In genomic region chr20:1178103-1178502, GRCh38 we compare ENCODE assay signal across 22 cellular contexts. TPM values are rescaled to one million over a fixed set of nuclear protein-coding genes. Genes with fewer than 3 reads are reported as not detected.
DNase-seq lines count a peak whose midpoint lies in the region; ATAC-seq, FAIRE-seq and TF ChIP-seq lines count a peak whose summit lies in the region.
"Had no signal": no experiment of that assay in that cellular context is flagged by ENCODE, and none has a peak within 500 bp of the region (broad histone marks: within the 10 kb centered on the region; RNA-seq: fewer than 3 reads in every experiment).

No MANE protein-coding gene starts in this region.

- H3K79me1 ChIP-seq in H1 (ENCODE audit: low read depth, low read length): no peaks in the 10 kb centered on the region

- H3K18ac ChIP-seq in H1 (ENCODE audit: extremely low read depth, low read length): no peak overlapping the region

- peaks cover 13% of the 10 kb centered on the region for H3K27me3 Mint-ChIP-seq in Calu3 (ENCODE audit: unreplicated experiment)

- no peaks in the 10 kb centered on the region; the same call in 1 of the 2 replicates for H3K23me2 ChIP-seq in H1 (ENCODE audit: low read depth, low read length)

- no peak overlapping the region for H3K23ac ChIP-seq in H1 (ENCODE audit: insufficient read length)

- no peak for TF ChIP-seq EP300 in A549 (IDR thresholded peaks at IDR 0.05)
- no peak for TF ChIP-seq EP300 in H1 (IDR thresholded peaks at IDR 0.05; ENCODE audit: borderline replicate concordance in 1 of 2, low read depth in 2 of 2, low read length in 2 of 2)

- H3K4me1 Mint-ChIP-seq in Calu3 (ENCODE audit: low read depth, unreplicated experiment): no peaks in the 10 kb centered on the region
- H3K4me1 Mint-ChIP-seq: CD8-positive, alpha-beta memory T cell had no signal

- no peak for TF ChIP-seq POLR2A in A549 (IDR thresholded peaks at IDR 0.05; ENCODE audit: low read length)
- no peak for TF ChIP-seq POLR2A in H1 (IDR thresholded peaks at IDR 0.05; ENCODE audit: control extremely low read depth in 1 of 2, low read depth in 2 of 2, low read length in 2 of 2)

- no peak overlapping the region for H3K27ac Mint-ChIP-seq in Calu3 (ENCODE audit: unreplicated experiment)
- H3K27ac Mint-ChIP-seq: CD4-positive, alpha-beta T cell had no signal

- H2BK5ac ChIP-seq in H1 (ENCODE audit: low read depth, low read length): no peak overlapping the region

- peak; percentile 5 for DNase-seq in activated effector memory CD4-positive, alpha-beta T cell treated with anti-CD3 and anti-CD28 coated beads, Interleukin-2, amount 50 U/mL, for 16 hours
- no peak for DNase-seq in activated effector memory CD4-positive, alpha-beta T cell treated with Interleukin-2 at 50 U/mL for 16 hours
- DNase-seq in A549 (ENCODE audit: low read depth in 1 of 2, low spot score in 1 of 2) (no peak), H1 (ENCODE audit: low read depth in 1 of 2, low spot score in 2 of 2) (no peak), Calu3 (no peak)
- DNase-seq in NK-92 treated with Interleukin-12 subunit alpha and Interleukin-12 subunit beta, amount 100 ng/mL, for 24 hours (lab: John Stamatoyannopoulos, UW): no peak
- DNase-seq: AML-193; BE2C; CD4-positive, alpha-beta T cell; CD8-positive, alpha-beta memory T cell; DMS79 treated with DMSO at 0.1 percent for 48 hours; GF-D8; GOT3 had no signal

- BruUV-seq in Calu3 (replicated peaks; lab: Mats Ljungman, UMichigan): no TSS peak

- peaks cover 1 to 12% of the 10 kb centered on the region in 2 experiments for H4K20me1 ChIP-seq in H1 (replicated peaks in 1 of 2; ENCODE audit: control insufficient read depth in 1 of 2, insufficient read depth in 2 of 2, low read length in 2 of 2)

- no peak overlapping the region for H2AK5ac ChIP-seq in H1 (ENCODE audit: low read depth, low read length)

- H2BK120ac ChIP-seq in H1 (replicated peaks; ENCODE audit: low read depth, low read length): no peak overlapping the region

- no peak for TF ChIP-seq CTCF in A549 (IDR thresholded peaks at IDR 0.05)
- TF ChIP-seq CTCF in H1 (IDR thresholded peaks at IDR 0.05; ENCODE audit: control extremely low read depth in 1 of 3, insufficient read depth in 1 of 3, low read depth in 1 of 3, low read length in 3 of 3): no peak
- no peak for TF ChIP-seq CTCF in Calu3 (IDR thresholded peaks at IDR 0.05; ENCODE audit: unreplicated experiment)

- no peak overlapping the region; the same call in 1 of the 2 replicates for H2BK12ac ChIP-seq in H1 (ENCODE audit: low read depth, low read length)

- H3K9me3 ChIP-seq in A549: no peaks in the 10 kb centered on the region
- H3K9me3 ChIP-seq in H1 (ENCODE audit: insufficient read depth in 2 of 2, low read depth in 1 of 2, low read length in 1 of 2): no peaks in the 10 kb centered on the region
- H3K9me3 ChIP-seq: BE2C; BLaER1 treated with 17β-estradiol and CSF1 and Interleukin-3, amounts not matched to agents 10 nM and 100 nM had no signal

- no peak overlapping the region for H3K9ac ChIP-seq in H1 (replicated peaks in 1 of 4; ENCODE audit: extremely low read depth in 1 of 4, low read depth in 3 of 4, low read length in 3 of 4)
- H3K9ac ChIP-seq: BLaER1 treated with 17β-estradiol and CSF1 and Interleukin-3, amounts not matched to agents 10 nM and 100 nM had no signal

- no peaks in the 10 kb centered on the region for H3K9me3 Mint-ChIP-seq in Calu3 (ENCODE audit: low read depth, unreplicated experiment)
- H3K9me3 Mint-ChIP-seq: CD4-positive, alpha-beta T cell had no signal

- 81% methylated on average over 3 of the region's 3 CpGs for WGBS in A549 (ENCODE audit: missing lambda C conversion rate)
- 93% methylated on average over 3 of the region's 3 CpGs; no CpG with 5 or more reads in 1 of the 2 experiments for WGBS in H1 (ENCODE audit: extremely low coverage in 1 of 2, insufficient coverage in 1 of 2, insufficient read length in 1 of 2, insufficient replicate concordance in 2 of 2, low coverage in 1 of 2, low lambda C conversion rate in 2 of 2, missing lambda C conversion rate in 1 of 2), 2 experiments

- H3K27ac ChIP-seq in A549 (no peak overlapping the region), H1 (ENCODE audit: low read depth, low read length) (no peak overlapping the region)
- H3K27ac ChIP-seq: 22Rv1; BLaER1 treated with 17β-estradiol and CSF1 and Interleukin-3, amounts not matched to agents 10 nM and 100 nM had no signal

- no peaks in the 10 kb centered on the region; a peak in 3 of 8 replicates for H3K36me3 ChIP-seq in H1 (ENCODE audit: control insufficient read depth in 2 of 4, insufficient read depth in 4 of 4, low read length in 3 of 4)
- H3K36me3 ChIP-seq: BE2C had no signal

- H3K36me3 Mint-ChIP-seq in Calu3 (ENCODE audit: insufficient read depth, unreplicated experiment): no peaks in the 10 kb centered on the region

- no peak overlapping the region for H2BK15ac ChIP-seq in H1 (ENCODE audit: low read length)

- POLR2A ChIA-PET in A549 (lab: Yijun Ruan, JAX): no interaction called here
- POLR2A ChIA-PET in H1 (lab: Charles Lee; ENCODE audit: partially characterized antibody): interaction anchor here (0.7 kb wide), 1 partner anchor 60 kb away, joined by 3 read pairs; the partner anchor contains the start of gene PSMF1

- no peak overlapping the region for H3K14ac ChIP-seq in H1 (ENCODE audit: insufficient read length)

- no peak overlapping the region for H2BK20ac ChIP-seq in H1 (ENCODE audit: low read length)

- H4K8ac ChIP-seq in H1 (ENCODE audit: extremely low read depth, insufficient read depth, low read length): no peak overlapping the region

- H3K4me3 Mint-ChIP-seq in Calu3 (ENCODE audit: low read depth, unreplicated experiment): no peak overlapping the region
- H3K4me3 Mint-ChIP-seq: CD14-positive monocyte; CD4-positive, alpha-beta T cell; CD8-positive, alpha-beta memory T cell had no signal

- H3K4me2 ChIP-seq in A549 (no peak overlapping the region), H1 (ENCODE audit: insufficient read depth in 1 of 2, low read depth in 2 of 2, low read length in 2 of 2) (no peak overlapping the region)
- H3K4me2 ChIP-seq: BLaER1 treated with 17β-estradiol and CSF1 and Interleukin-3, amounts not matched to agents 10 nM and 100 nM had no signal

- no peaks in the 10 kb centered on the region for H3K79me2 ChIP-seq in H1 (ENCODE audit: control insufficient read depth in 1 of 2, insufficient read depth in 2 of 2, low read length in 2 of 2)

- H3K56ac ChIP-seq in H1 (replicated peaks; ENCODE audit: insufficient read length, low read depth, low read length): no peak overlapping the region

- H3K4me3 ChIP-seq in A549 (no peak overlapping the region), H1 (ENCODE audit: extremely low read depth in 1 of 4, insufficient read depth in 2 of 4, low read depth in 3 of 4, low read length in 4 of 4) (no peak overlapping the region)
- H3K4me3 ChIP-seq: BLaER1 treated with 17β-estradiol and CSF1 and Interleukin-3, amounts not matched to agents 10 nM and 100 nM had no signal

- FAIRE-seq in A549 (lab: Jason Lieb, UNC) (no peak), H1 (lab: Jason Lieb, UNC) (no peak)
- FAIRE-seq: A204.1, GM12891, GM18507 had no signal

- peak overlapping the region; percentile 7 for H4K91ac ChIP-seq in H1 (replicated peaks; ENCODE audit: insufficient read length, low read length)

- H2AFZ ChIP-seq in H1 (ENCODE audit: low read length): no peak overlapping the region

- intact Hi-C loops in Calu3 (cut with micrococcal nuclease; ENCODE audit: unreplicated experiment): no loop called here

- no peak for ATAC-seq in A549

- no peak overlapping the region for H4K5ac ChIP-seq in H1 (ENCODE audit: insufficient read length, low read depth, low read length)

- H3K27me3 ChIP-seq in H1 (replicated peaks in 1 of 4; ENCODE audit: control insufficient read depth in 3 of 4, extremely low read depth in 1 of 4, insufficient read depth in 3 of 4, low read length in 3 of 4): peaks cover 0 to 9% (median 3%) of the 10 kb centered on the region in 4 experiments; a peak in 4 of 7 replicates

- TF ChIP-seq RAD21 in A549 (conservative IDR thresholded peaks at IDR 0.05 in 1 of 2, IDR thresholded peaks at IDR 0.05 in 1 of 2) (no peak), H1 (IDR thresholded peaks at IDR 0.05 in 1 of 2, conservative IDR thresholded peaks at IDR 0.05 in 1 of 2; ENCODE audit: low read depth in 2 of 2, low read length in 2 of 2) (no peak)

- peaks cover 7% of the 10 kb centered on the region; the same call in 1 of the 3 replicates for H3K4me1 ChIP-seq in A549
- peaks cover 0 to 2% (median 0%) of the 10 kb centered on the region in 4 experiments; a peak in 2 of 7 replicates for H3K4me1 ChIP-seq in H1 (replicated peaks in 1 of 4; ENCODE audit: control insufficient read depth in 3 of 4, insufficient read depth in 4 of 4, low read length in 3 of 4)
- H3K4me1 ChIP-seq: BE2C had no signal

- no peak overlapping the region for H3K4ac ChIP-seq in H1 (replicated peaks; ENCODE audit: insufficient read length, low read depth, low read length)

- CTCF ChIA-PET in A549 (lab: Yijun Ruan, JAX): interaction anchor here (0.7 to 10.6 kb wide), 7 partner anchors 7 to 289 kb away, joined by 3 to 91 read pairs (median 3); partner anchors contain the start of genes NSFL1C and TMEM74B
- CTCF ChIA-PET in H1 (lab: Charles Lee; ENCODE audit: partially characterized antibody): interaction anchor here (0.9 to 8.7 kb wide), 6 partner anchors 9 to 424 kb away, joined by 3 to 101 read pairs (median 10); partner anchors contain the start of gene C20orf202
- CTCF ChIA-PET in Calu3 (lab: Charles Lee): no interaction called here

RNA-seq across cellular contexts. Expression of gene TMEM74B, which starts 6.7 kb away (rescaled TPM):
- 2.9 and 3.3 TPM in 2 replicates for polyA plus RNA-seq in A549 (2011; rRNA removed)
- polyA plus RNA-seq in A549 (2012; cell fraction: cytosol; rRNA removed): 2.9 and 3.4 TPM in 2 replicates
- 22.0 and 22.7 TPM in 2 replicates for polyA plus RNA-seq in A549 (2012; cell fraction: nucleus; rRNA removed)
- polyA plus RNA-seq in A549 (2017; fragmentation: RNase III; extraction: RNeasy Plus Mini Kit Qiagen cat#74134 plus additional on column Dnase treatment): 2.8 to 3.7 TPM (median 3.4 TPM) in 3 replicates
- 1.6 and 1.8 TPM in 2 replicates for polyA minus RNA-seq in A549 (2011; rRNA and poly(A)+ RNA removed)
- total RNA-seq in H1 (2021; fragmentation: NEBNext Ultra II Directional; extraction: Animal tissue kit (Norgen Biotek cat#: 25700)): 2.8 and 4.0 TPM in 2 replicates
- polyA plus RNA-seq in H1 (2011; rRNA removed): 6.4 and 7.8 TPM in 2 replicates
- polyA plus RNA-seq in H1 (2011; cell fraction: cytosol; rRNA removed): 6.9 TPM
- 35.6 TPM for polyA plus RNA-seq in H1 (2011; cell fraction: nucleus; rRNA removed)
- 6.5 to 8.5 TPM (median 7.9 TPM) in 4 replicates for polyA plus RNA-seq in H1 (2012, experiment 1 of 2)
- polyA plus RNA-seq in H1 (2012, experiment 2 of 2): 2.8 TPM
- polyA plus RNA-seq in H1 (2013, experiment 1 of 2): 4.5 TPM
- 3.7 TPM for polyA plus RNA-seq in H1 (2013, experiment 2 of 2)
- polyA minus RNA-seq in H1 (2011; rRNA and poly(A)+ RNA removed): 1.4 and 1.5 TPM in 2 replicates
- 2.2 TPM for polyA minus RNA-seq in H1 (2011; cell fraction: cytosol; rRNA and poly(A)+ RNA removed)
- polyA minus RNA-seq in H1 (2011; cell fraction: nucleus; rRNA and poly(A)+ RNA removed): 4.7 TPM
- total RNA-seq in Calu3 (2022): 0.54 and 0.83 TPM in 2 replicates
- total RNA-seq: G401 had no signal
- polyA plus RNA-seq: CD14-positive monocyte; CD8-positive, alpha-beta memory T cell had no signal

RNA-seq across cellular contexts. Expression of gene C20orf202, which starts 25.2 kb away (rescaled TPM):
- polyA plus RNA-seq in A549 (2011; rRNA removed) (0.12 and 0.32 TPM in 2 replicates), A549 (2017; fragmentation: RNase III; extraction: RNeasy Plus Mini Kit Qiagen cat#74134 plus additional on column Dnase treatment) (0.09 TPM in 1 of 3 replicates, not detected in the others), H1 (2011; rRNA removed) (0.11 and 0.12 TPM in 2 replicates)
- polyA plus RNA-seq in A549 (2012; cell fraction: cytosol; rRNA removed): 0.03 TPM in 1 of 2 replicates, not detected in the other
- 0.02 TPM in 1 of 2 replicates, not detected in the other for polyA plus RNA-seq in A549 (2012; cell fraction: nucleus; rRNA removed)
- 0.15 TPM in 1 of 2 replicates, not detected in the other for polyA minus RNA-seq in A549 (2011; rRNA and poly(A)+ RNA removed)
- not detected in 2 replicates for total RNA-seq in H1 (2021; fragmentation: NEBNext Ultra II Directional; extraction: Animal tissue kit (Norgen Biotek cat#: 25700))
- polyA plus RNA-seq in H1 (2011; cell fraction: cytosol; rRNA removed): 0.08 TPM
- 0.09 TPM for polyA plus RNA-seq in H1 (2011; cell fraction: nucleus; rRNA removed)
- polyA plus RNA-seq in H1 (2012, experiment 1 of 2): 0.17 TPM in 1 of 4 replicates, not detected in the others
- not detected for polyA plus RNA-seq in H1 (2012, experiment 2 of 2)
- 0.08 TPM for polyA plus RNA-seq in H1 (2013, experiment 1 of 2)
- 0.04 TPM for polyA plus RNA-seq in H1 (2013, experiment 2 of 2)
- polyA minus RNA-seq in H1 (2011; rRNA and poly(A)+ RNA removed): 0.17 TPM in 1 of 2 replicates, not detected in the other
- polyA minus RNA-seq in H1 (2011; cell fraction: cytosol; rRNA and poly(A)+ RNA removed): not detected
- polyA minus RNA-seq in H1 (2011; cell fraction: nucleus; rRNA and poly(A)+ RNA removed): not detected
- total RNA-seq in Calu3 (2022): 0.22 TPM in 1 of 2 replicates, not detected in the other
- total RNA-seq: CD4-positive, alpha-beta T cell; CD8-positive, alpha-beta memory T cell; Daoy; G401; H7 had no signal
- polyA plus RNA-seq: CD14-positive monocyte; CD8-positive, alpha-beta memory T cell had no signal

RNA-seq across cellular contexts. Expression of gene RAD21L1, which starts 47.7 kb away (rescaled TPM):
- not detected in 2 replicates for polyA plus RNA-seq in A549 (2011; rRNA removed)
- not detected in 2 replicates for polyA plus RNA-seq in A549 (2012; cell fraction: cytosol; rRNA removed)
- not detected in 2 replicates for polyA plus RNA-seq in A549 (2012; cell fraction: nucleus; rRNA removed)
- not detected in 3 replicates for polyA plus RNA-seq in A549 (2017; fragmentation: RNase III; extraction: RNeasy Plus Mini Kit Qiagen cat#74134 plus additional on column Dnase treatment)
- not detected in 2 replicates for polyA minus RNA-seq in A549 (2011; rRNA and poly(A)+ RNA removed)
- total RNA-seq in H1 (2021; fragmentation: NEBNext Ultra II Directional; extraction: Animal tissue kit (Norgen Biotek cat#: 25700)): 0.26 and 0.48 TPM in 2 replicates
- polyA plus RNA-seq in H1 (2011; rRNA removed): 0.06 TPM in 1 of 2 replicates, not detected in the other
- polyA plus RNA-seq in H1 (2011; cell fraction: cytosol; rRNA removed): 0.13 TPM
- 0.06 TPM for polyA plus RNA-seq in H1 (2011; cell fraction: nucleus; rRNA removed)
- polyA plus RNA-seq in H1 (2012, experiment 1 of 2): 0.16 TPM in 1 of 4 replicates, not detected in the others
- polyA plus RNA-seq in H1 (2012, experiment 2 of 2): not detected
- 0.16 TPM for polyA plus RNA-seq in H1 (2013, experiment 1 of 2)
- 0.07 TPM for polyA plus RNA-seq in H1 (2013, experiment 2 of 2)
- 0.56 TPM in 1 of 2 replicates, not detected in the other for polyA minus RNA-seq in H1 (2011; rRNA and poly(A)+ RNA removed)
- not detected for polyA minus RNA-seq in H1 (2011; cell fraction: cytosol; rRNA and poly(A)+ RNA removed)
- polyA minus RNA-seq in H1 (2011; cell fraction: nucleus; rRNA and poly(A)+ RNA removed): not detected
- not detected in 2 replicates for total RNA-seq in Calu3 (2022)
- total RNA-seq: CD8-positive, alpha-beta memory T cell; G401; H7 had no signal
- polyA plus RNA-seq: CD14-positive monocyte; CD8-positive, alpha-beta memory T cell had no signal

RNA-seq across cellular contexts. Expression of gene PSMF1, which starts 59.7 kb away (rescaled TPM):
- polyA plus RNA-seq in A549 (2011; rRNA removed): 157 and 168 TPM in 2 replicates
- polyA plus RNA-seq in A549 (2012; cell fraction: cytosol; rRNA removed): 124 and 139 TPM in 2 replicates
- 226 and 864 TPM in 2 replicates for polyA plus RNA-seq in A549 (2012; cell fraction: nucleus; rRNA removed)
- polyA plus RNA-seq in A549 (2017; fragmentation: RNase III; extraction: RNeasy Plus Mini Kit Qiagen cat#74134 plus additional on column Dnase treatment): 123 to 145 TPM (median 134 TPM) in 3 replicates
- 147 and 156 TPM in 2 replicates for polyA minus RNA-seq in A549 (2011; rRNA and poly(A)+ RNA removed)
- total RNA-seq in H1 (2021; fragmentation: NEBNext Ultra II Directional; extraction: Animal tissue kit (Norgen Biotek cat#: 25700)): 106 and 118 TPM in 2 replicates
- 159 and 326 TPM in 2 replicates for polyA plus RNA-seq in H1 (2011; rRNA removed)
- 81.8 TPM for polyA plus RNA-seq in H1 (2011; cell fraction: cytosol; rRNA removed)
- 51.4 TPM for polyA plus RNA-seq in H1 (2011; cell fraction: nucleus; rRNA removed)
- 99.6 to 132 TPM (median 109 TPM) in 4 replicates for polyA plus RNA-seq in H1 (2012, experiment 1 of 2)
- 90.3 TPM for polyA plus RNA-seq in H1 (2012, experiment 2 of 2)
- 42.6 TPM for polyA plus RNA-seq in H1 (2013, experiment 1 of 2)
- 45.6 TPM for polyA plus RNA-seq in H1 (2013, experiment 2 of 2)
- 76.1 and 76.9 TPM in 2 replicates for polyA minus RNA-seq in H1 (2011; rRNA and poly(A)+ RNA removed)
- 30.3 TPM for polyA minus RNA-seq in H1 (2011; cell fraction: cytosol; rRNA and poly(A)+ RNA removed)
- 33.9 TPM for polyA minus RNA-seq in H1 (2011; cell fraction: nucleus; rRNA and poly(A)+ RNA removed)
- 112 and 128 TPM in 2 replicates for total RNA-seq in Calu3 (2022)
